13 cellular contexts compared by ENCODE assay signal in genomic region chr3:170999737-171000242, GRCh38. TPM values are rescaled to one million over a fixed set of nuclear protein-coding genes. Genes with fewer than 3 reads are reported as not detected.
A peak's percentile ranks its signal among the peaks of the same experiment; 100 is the strongest.
DNase-seq lines count a peak whose midpoint lies in the region; ATAC-seq and TF ChIP-seq lines count a peak whose summit lies in the region.
"Had no signal": no experiment of that assay in that cellular context is flagged by ENCODE, and none has a peak within 500 bp of the region (broad histone marks: within the 10 kb centered on the region; RNA-seq: fewer than 3 reads in every experiment).

No MANE protein-coding gene starts in this region.

- no peaks in the 10 kb centered on the region for H3K36me3 ChIP-seq in mucosa of descending colon (ENCODE audit: low read depth)
- H3K36me3 ChIP-seq: esophagus squamous epithelium had no signal

- no peak for TF ChIP-seq CTCF in mucosa of descending colon (IDR thresholded peaks at IDR 0.05)

- H3K9me3 ChIP-seq in mucosa of descending colon = no peaks in the 10 kb centered on the region
- H3K9me3 ChIP-seq: esophagus squamous epithelium had no signal

- H3K4me1 ChIP-seq in mucosa of descending colon (ENCODE audit: low read depth) = peaks cover 21% of the 10 kb centered on the region

- ATAC-seq in mucosa of descending colon = peak; percentile 75
- no peak for ATAC-seq in GM18511 (IDR thresholded peaks at IDR 0.05; ENCODE audit: unreplicated experiment)
- ATAC-seq in GM18868 (IDR thresholded peaks at IDR 0.05; ENCODE audit: unreplicated experiment) = no peak

- no peak overlapping the region for H3K4me3 ChIP-seq in mucosa of descending colon
- H3K4me3 ChIP-seq: esophagus squamous epithelium had no signal

- DNase-seq in COLO829 (ENCODE audit: low spot score) (peak; percentile 63), NCI-H226 (peak; percentile 31), dermis blood vessel endothelial cell (peak; percentile 92), mucosa of descending colon (peak in 1 of 3 donors; percentile 38), NCI-H524 treated with DMSO at 0.1 percent for 48 hours (lab: John Stamatoyannopoulos, UW) (no peak), occipital lobe (lab: John Stamatoyannopoulos, UW) (no peak)
- DNase-seq: activated CD4-positive, alpha-beta T cell treated with anti-CD3 and anti-CD28 coated beads for 48 hours; COR-L47; esophagus squamous epithelium had no signal

- intact Hi-C loops in mucosa of descending colon (cut with DNase I, micrococcal nuclease) = no loop called here

RNA-seq across cellular contexts. Expression of gene SLC2A2, which starts 26.7 kb away (rescaled TPM):
- total RNA-seq in dermis blood vessel endothelial cell (not detected in 2 replicates), mucosa of descending colon (not detected), occipital lobe (not detected)
- total RNA-seq: activated naive CD4-positive, alpha-beta T cell treated with anti-CD3 and anti-CD28 coated beads, Interleukin-2, amount 50 U/mL, for 72 hours; esophagus squamous epithelium; subcutaneous adipose tissue had no signal

Comparison
In these comparisons a context has a peak if more than half of its experiments do, and no peak if none do; other contexts are left out.
1. DNase-seq: peak in COLO829 (single experiment), NCI-H226 (single experiment) and dermis blood vessel endothelial cell (single experiment); none in NCI-H524 treated with DMSO at 0.1 percent for 48 hours (single experiment) and occipital lobe (single experiment).